13 cellular contexts compared by ENCODE assay signal in genomic region chr4:175253184-175253902, GRCh38.
A peak's percentile ranks its signal among the peaks of the same experiment; 100 is the strongest.
DNase-seq lines count a peak whose midpoint lies in the region; ATAC-seq and TF ChIP-seq lines count a peak whose summit lies in the region.
"Had no signal": no experiment of that assay in that cellular context is flagged by ENCODE, and none has a peak within 500 bp of the region (broad histone marks: within the 10 kb centered on the region; RNA-seq: fewer than 3 reads in every experiment).

No MANE protein-coding gene starts in this region.

- H3K36me3 ChIP-seq in GM23338 (ENCODE audit: insufficient read depth) (no peaks in the 10 kb centered on the region), PC-9 (ENCODE audit: low read depth) (no peaks in the 10 kb centered on the region)
- H3K36me3 ChIP-seq: spleen had no signal

- H4K20me1 ChIP-seq in GM23338 (replicated peaks; ENCODE audit: insufficient read depth) (no peaks in the 10 kb centered on the region), PC-9 (ENCODE audit: insufficient read depth) (no peaks in the 10 kb centered on the region)

- H3K27ac ChIP-seq in GM23338 (ENCODE audit: low read depth): no peak overlapping the region
- no peak overlapping the region for H3K27ac ChIP-seq in PC-9
- H3K27ac ChIP-seq: spleen had no signal

- H3K9me2 ChIP-seq in GM23338 (ENCODE audit: insufficient read depth): no peaks in the 10 kb centered on the region
- H3K9me2 ChIP-seq in PC-9 (ENCODE audit: insufficient read depth): no peaks in the 10 kb centered on the region

- H3K9me3 ChIP-seq in PC-9 (ENCODE audit: insufficient read depth, low read depth): no peaks in the 10 kb centered on the region; the same call in 1 of the 2 replicates

- TF ChIP-seq CTCF in GM23338 (conservative IDR thresholded peaks at IDR 0.05; ENCODE audit: low read depth in 2 of 2) (peak; percentile 57 to 64), PC-9 (conservative IDR thresholded peaks at IDR 0.05) (peak; percentile 35; the same call in 1 of the 2 replicates), endothelial cell (IDR thresholded peaks at IDR 0.05; ENCODE audit: unreplicated experiment) (no peak)

- BruUV-seq in PC-9 (replicated peaks; lab: Mats Ljungman, UMichigan): no TSS peak

- peaks cover 4% of the 10 kb centered on the region; the same call in 2 of the 3 replicates for H3K9me3 Mint-ChIP-seq in GM23338
- no peaks in the 10 kb centered on the region for H3K9me3 Mint-ChIP-seq in endothelial cell (ENCODE audit: unreplicated experiment)
- H3K9me3 Mint-ChIP-seq: activated B cell treated with CpG ODN at 0.5 μM for 24 hours had no signal

- H3K4me1 Mint-ChIP-seq in GM23338: no peaks in the 10 kb centered on the region
- H3K4me1 Mint-ChIP-seq in endothelial cell (ENCODE audit: unreplicated experiment): no peaks in the 10 kb centered on the region
- H3K4me1 Mint-ChIP-seq: activated B cell treated with CpG ODN at 0.5 μM for 24 hours had no signal

- DNase-seq in D341Med (ENCODE audit: low spot score): peak; percentile 20
- DNase-seq in GM23338 (ENCODE audit: low spot score): peak; percentile 28
- no peak for DNase-seq in PC-9
- DNase-seq in iris pigment epithelial cell (ENCODE audit: low read depth): peak; percentile 24
- no peak for DNase-seq in endothelial cell (ENCODE audit: low spot score)
- no peak for DNase-seq in MV-4-11 (lab: John Stamatoyannopoulos, UW)
- DNase-seq in SK-N-DZ (ENCODE audit: low spot score): no peak
- DNase-seq: activated B cell treated with CpG ODN at 0.5 μM for 24 hours; activated naive CD4-positive, alpha-beta T cell; cortex of kidney; spleen had no signal

- no peaks in the 10 kb centered on the region for H3F3A ChIP-seq in GM23338 (replicated peaks; ENCODE audit: low read depth)
- H3F3A ChIP-seq in PC-9 (ENCODE audit: insufficient read depth, low read depth): no peaks in the 10 kb centered on the region

- intact Hi-C loops in PC-9 (cut with micrococcal nuclease; ENCODE audit: unreplicated experiment): no loop called here

- POLR2A ChIA-PET in PC-9 (lab: Charles Lee; ENCODE audit: unreplicated experiment): no interaction called here

- H3K4me1 ChIP-seq in GM23338 (ENCODE audit: insufficient read depth) (no peaks in the 10 kb centered on the region), PC-9 (replicated peaks; ENCODE audit: insufficient read depth) (no peaks in the 10 kb centered on the region)
- H3K4me1 ChIP-seq: spleen had no signal

- H3K27ac Mint-ChIP-seq in GM23338 (no peak overlapping the region; the same call in 1 of the 2 replicates), endothelial cell (ENCODE audit: unreplicated experiment) (no peak overlapping the region)
- H3K27ac Mint-ChIP-seq: activated B cell treated with CpG ODN at 0.5 μM for 24 hours had no signal

- CTCF ChIA-PET in PC-9 (lab: Charles Lee): interaction anchor here (0.6 kb wide), 1 partner anchor 123 kb away, joined by 9 read pairs; no protein-coding TSS in a partner anchor

- no peaks in the 10 kb centered on the region for H3K27me3 ChIP-seq in GM23338 (ENCODE audit: insufficient read depth)
- no peaks in the 10 kb centered on the region for H3K27me3 ChIP-seq in PC-9 (ENCODE audit: insufficient read depth, low read depth)
- H3K27me3 ChIP-seq: spleen had no signal

- H3K4me3 ChIP-seq in GM23338 (no peak overlapping the region), PC-9 (no peak overlapping the region)
- H3K4me3 ChIP-seq: spleen had no signal

- H3K27me3 Mint-ChIP-seq in GM23338 (ENCODE audit: insufficient read depth, low read depth, poor library complexity): peaks cover 1% of the 10 kb centered on the region
- H3K27me3 Mint-ChIP-seq in endothelial cell (ENCODE audit: unreplicated experiment): no peaks in the 10 kb centered on the region
- H3K27me3 Mint-ChIP-seq: activated B cell treated with CpG ODN at 0.5 μM for 24 hours had no signal

- H3K4me2 ChIP-seq in GM23338 (no peak overlapping the region), PC-9 (no peak overlapping the region)

- H3K79me2 ChIP-seq in GM23338 (replicated peaks; ENCODE audit: insufficient read depth) (no peaks in the 10 kb centered on the region), PC-9 (ENCODE audit: low read depth) (no peaks in the 10 kb centered on the region)

- H3K36me3 Mint-ChIP-seq in GM23338 (ENCODE audit: low read depth): no peaks in the 10 kb centered on the region
- no peaks in the 10 kb centered on the region for H3K36me3 Mint-ChIP-seq in endothelial cell (ENCODE audit: low read depth, unreplicated experiment)

- peak overlapping the region; percentile 72 for H2AFZ ChIP-seq in GM23338
- no peak overlapping the region for H2AFZ ChIP-seq in PC-9

- H3K4me3 Mint-ChIP-seq in GM23338 (no peak overlapping the region), endothelial cell (ENCODE audit: unreplicated experiment) (no peak overlapping the region)
- H3K4me3 Mint-ChIP-seq: activated B cell treated with CpG ODN at 0.5 μM for 24 hours had no signal

- ATAC-seq in GM23338 (peak; percentile 70), HG02763 (IDR thresholded peaks at IDR 0.05; ENCODE audit: unreplicated experiment) (no peak)
- ATAC-seq: Panc1 had no signal

TF ChIP-seq in GM23338, 12 proteins besides CTCF, POLR2A, EP300 and RAD21 (continues in another document):
- TF ChIP-seq ZNF331 (CRISPR knock-in tag; IDR thresholded peaks at IDR 0.05; ENCODE audit: low read depth): no peak
- TF ChIP-seq CREB1 (CRISPR knock-in tag; IDR thresholded peaks at IDR 0.05; ENCODE audit: low read depth): no peak
- TF ChIP-seq POLR2AphosphoS5 (IDR thresholded peaks at IDR 0.05; ENCODE audit: low read depth): no peak
- TF ChIP-seq ZNF114 (CRISPR knock-in tag; IDR thresholded peaks at IDR 0.05): no peak
- no peak for TF ChIP-seq ETS1 (IDR thresholded peaks at IDR 0.05)
- TF ChIP-seq JUNB (IDR thresholded peaks at IDR 0.05; ENCODE audit: unreplicated experiment): no peak
- no peak for TF ChIP-seq REST (IDR thresholded peaks at IDR 0.05; ENCODE audit: unreplicated experiment)
- no peak for TF ChIP-seq NANOG (IDR thresholded peaks at IDR 0.05; ENCODE audit: borderline replicate concordance)

Comparison
In these comparisons a context has a peak if more than half of its experiments do, and no peak if none do; other contexts are left out.
1. DNase-seq: peak in D341Med (single experiment), GM23338 (single experiment) and iris pigment epithelial cell (single experiment); none in PC-9 (0 of 2), endothelial cell (single experiment), MV-4-11 (single experiment) and SK-N-DZ (single experiment).